ENCODE assay signal across 23 cellular contexts in genomic region chr4:39770969-39771724, GRCh38.
"Had no signal": no experiment of that assay in that cellular context is flagged by ENCODE, and none has a peak within 500 bp of the region (broad histone marks: within the 10 kb centered on the region; RNA-seq: fewer than 3 reads in every experiment).

No MANE protein-coding gene starts in this region.

- H3K4me1 ChIP-seq: gastroesophageal sphincter, right atrium auricular region, stomach had no signal

- H3K27ac ChIP-seq: epithelial cell of prostate, gastroesophageal sphincter, right atrium auricular region, stomach, thoracic aorta had no signal

- DNase-seq: activated CD4-positive, alpha-beta T cell treated with anti-CD3 and anti-CD28 coated beads, Interleukin-2, amount 50 U/mL, for 1 hour; activated naive CD4-positive, alpha-beta T cell treated with anti-CD3 and anti-CD28 coated beads for 36 hours; effector memory CD4-positive, alpha-beta T cell; islet precursor cell; left ventricle myocardium superior; mesenchymal stem cell; natural killer cell; small intestine; stimulated activated CD4-positive, alpha-beta T cell treated with anti-CD3 and anti-CD28 coated beads, Interleukin-4, amount 100 ng/mL, for 4 hours; stimulated activated CD8-positive, alpha-beta memory T cell treated with anti-CD3 and anti-CD28 coated beads, Interleukin-4, amount 100 ng/mL, for 48 hours; stomach; T-cell; T-helper 9 cell had no signal

- ATAC-seq: activated CD4-positive, CD25-positive, alpha-beta regulatory T cell treated with anti-CD3 and anti-CD28 coated beads, Interleukin-2, amount 50 U/mL, for 24 hours; gastroesophageal sphincter; natural killer cell; T-cell had no signal

- H3K27ac Mint-ChIP-seq: activated naive CD4-positive, alpha-beta T cell treated with anti-CD3 and anti-CD28 coated beads for 36 hours; activated T-helper 2 cell treated with anti-CD3 and anti-CD28 coated beads, Interferon-gamma antibody, Interleukin-2, Interleukin-4, amounts not matched to agents 10 μg/mL and 5 μg/mL and 100 μg/mL, durations not matched to agents 14 hours and 24 hours and 36 hours; dendritic cell treated with granulocyte-macrophage colony-stimulating factor and Interleukin-4, amounts not matched to agents 40 ng/mL and 50 ng/mL, for 4 days; natural killer cell; T-cell had no signal

- FAIRE-seq: astrocyte, bronchial epithelial cell, small intestine, urothelium cell line had no signal

- H3K4me3 Mint-ChIP-seq: activated naive CD4-positive, alpha-beta T cell treated with anti-CD3 and anti-CD28 coated beads for 36 hours; dendritic cell treated with granulocyte-macrophage colony-stimulating factor and Interleukin-4, amounts not matched to agents 40 ng/mL and 50 ng/mL, for 4 days; natural killer cell; T-cell had no signal

- H3K36me3 Mint-ChIP-seq: natural killer cell had no signal

- H3K27me3 ChIP-seq: gastroesophageal sphincter, right atrium auricular region, stomach had no signal

- H3K9me3 Mint-ChIP-seq: activated naive CD4-positive, alpha-beta T cell treated with anti-CD3 and anti-CD28 coated beads for 36 hours; activated T-helper 2 cell treated with anti-CD3 and anti-CD28 coated beads, Interferon-gamma antibody, Interleukin-2, Interleukin-4, amounts not matched to agents 10 μg/mL and 5 μg/mL and 100 μg/mL, durations not matched to agents 14 hours and 24 hours and 36 hours; dendritic cell treated with granulocyte-macrophage colony-stimulating factor and Interleukin-4, amounts not matched to agents 40 ng/mL and 50 ng/mL, for 4 days; natural killer cell; T-cell had no signal

- H3K4me1 Mint-ChIP-seq: T-cell had no signal

- H3K4me3 ChIP-seq: gastroesophageal sphincter, right atrium auricular region, stomach, thoracic aorta had no signal

- H3K27me3 Mint-ChIP-seq: dendritic cell treated with granulocyte-macrophage colony-stimulating factor and Interleukin-4, amounts not matched to agents 40 ng/mL and 50 ng/mL, for 4 days; T-cell had no signal

- H3K36me3 ChIP-seq: thoracic aorta had no signal

- H3K9me3 ChIP-seq: gastroesophageal sphincter, right atrium auricular region, stomach, thoracic aorta had no signal
